Comparison of ENCODE assay signal across 13 cellular contexts in the genomic region with DNA sequence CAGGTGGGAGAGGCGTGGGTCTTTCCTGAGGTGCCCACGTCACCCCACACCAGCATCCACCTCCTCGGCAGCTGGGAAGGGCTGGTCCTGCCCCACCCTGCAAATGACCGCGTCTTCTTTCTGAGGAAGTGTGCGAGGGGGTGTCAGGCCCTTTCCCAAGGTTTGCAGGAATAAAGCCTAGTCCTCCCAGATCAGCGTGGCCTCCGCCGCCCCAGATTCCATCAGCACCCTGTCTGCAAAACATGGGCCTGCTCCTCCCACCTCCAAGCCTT. TPM values are rescaled to one million over a fixed set of nuclear protein-coding genes. Genes with fewer than 3 reads are reported as not detected.
A peak's percentile ranks its signal among the peaks of the same experiment; 100 is the strongest.
DNase-seq lines count a peak whose midpoint lies in the region; ATAC-seq, FAIRE-seq and TF ChIP-seq lines count a peak whose summit lies in the region.
"Had no signal": no experiment of that assay in that cellular context is flagged by ENCODE, and none has a peak within 500 bp of the region (broad histone marks: within the 10 kb centered on the region; RNA-seq: fewer than 3 reads in every experiment).

No MANE protein-coding gene starts in this region.

- H3K27me3 ChIP-seq in astrocyte (ENCODE audit: insufficient read depth, low read length), result no peaks in the 10 kb centered on the region
- H3K27me3 ChIP-seq: testis had no signal

- no peaks in the 10 kb centered on the region for H3K9me3 Mint-ChIP-seq in activated CD4-positive, alpha-beta T cell treated with anti-CD3 and anti-CD28 coated beads, Interleukin-2, amount 10 ng/mL, durations not matched to agents 24 days and 14 days
- H3K9me3 Mint-ChIP-seq in astrocyte (ENCODE audit: unreplicated experiment) (no peaks in the 10 kb centered on the region), memory B cell (no peaks in the 10 kb centered on the region)

- peaks cover 21% of the 10 kb centered on the region for H3K4me1 Mint-ChIP-seq in activated CD4-positive, alpha-beta T cell treated with anti-CD3 and anti-CD28 coated beads, Interleukin-2, amount 10 ng/mL, durations not matched to agents 24 days and 14 days
- H3K4me1 Mint-ChIP-seq in astrocyte (ENCODE audit: low read depth, unreplicated experiment) (peaks cover 17% of the 10 kb centered on the region), memory B cell (peaks cover 40% of the 10 kb centered on the region)

- no peak overlapping the region for H3K9ac ChIP-seq in astrocyte (ENCODE audit: low read length)

- no peak overlapping the region for H3K4me3 ChIP-seq in astrocyte (ENCODE audit: insufficient read depth, low read depth, low read length)
- H3K4me3 ChIP-seq: testis had no signal

- no peaks in the 10 kb centered on the region for H3K36me3 ChIP-seq in astrocyte (ENCODE audit: insufficient read depth, low read length)

- H3K4me2 ChIP-seq in astrocyte (ENCODE audit: low read length), result no peak overlapping the region

- H4K20me1 ChIP-seq in astrocyte (ENCODE audit: insufficient read depth, low read length), result no peaks in the 10 kb centered on the region

- TF ChIP-seq CTCF in astrocyte (IDR thresholded peaks at IDR 0.05; ENCODE audit: insufficient read depth, low read depth, low read length), result no peak

- intact Hi-C loops in activated CD4-positive, alpha-beta T cell treated with anti-CD3 and anti-CD28 coated beads, Interleukin-2, amount 10 ng/mL, durations not matched to agents 24 days and 14 days (cut with micrococcal nuclease), result loop anchor here (2.0 kb wide), 1 partner anchor 19 kb away; no protein-coding TSS in a partner anchor

- H3K27ac ChIP-seq in astrocyte (ENCODE audit: low read depth, low read length) (no peak overlapping the region), substantia nigra (ENCODE audit: low read depth, low read length, poor library complexity, severe bottlenecking) (peak overlapping the region; percentile 70)
- H3K27ac ChIP-seq: VCaP had no signal

- no peaks in the 10 kb centered on the region for H3K27me3 Mint-ChIP-seq in activated CD4-positive, alpha-beta T cell treated with anti-CD3 and anti-CD28 coated beads, Interleukin-2, amount 10 ng/mL, durations not matched to agents 24 days and 14 days
- no peaks in the 10 kb centered on the region for H3K27me3 Mint-ChIP-seq in astrocyte (ENCODE audit: low read depth, unreplicated experiment)
- H3K27me3 Mint-ChIP-seq in memory B cell, result no peaks in the 10 kb centered on the region

- no peak overlapping the region for H2AFZ ChIP-seq in astrocyte (ENCODE audit: low read depth, low read length)

- ATAC-seq in memory B cell (ENCODE audit: low read depth) (no peak), GM21529 (IDR thresholded peaks at IDR 0.05; ENCODE audit: unreplicated experiment) (no peak)

- no peak for DNase-seq in activated CD4-positive, alpha-beta T cell treated with anti-CD3 and anti-CD28 coated beads, Interleukin-2, amount 10 ng/mL, durations not matched to agents 24 days and 14 days
- DNase-seq in activated CD4-positive, alpha-beta T cell treated with anti-CD3 and anti-CD28 coated beads, Interleukin-2, amount 50 U/mL, for 48 hours, result no peak
- DNase-seq in astrocyte (ENCODE audit: low read depth) (no peak), memory B cell (ENCODE audit: low spot score in 2 of 2) (no peak), substantia nigra (lab: John Stamatoyannopoulos, UW) (no peak), GF-D8 (lab: John Stamatoyannopoulos, UW) (no peak), GM19238 (ENCODE audit: insufficient read length, low spot score) (no peak)
- DNase-seq: cerebellar nuclear complex, NCI-H526 had no signal

- peak overlapping the region; percentile 63 for H3K4me3 Mint-ChIP-seq in activated CD4-positive, alpha-beta T cell treated with anti-CD3 and anti-CD28 coated beads, Interleukin-2, amount 10 ng/mL, durations not matched to agents 24 days and 14 days
- no peak overlapping the region for H3K4me3 Mint-ChIP-seq in astrocyte (ENCODE audit: unreplicated experiment)
- H3K4me3 Mint-ChIP-seq in memory B cell, result peak overlapping the region; percentile 78

- FAIRE-seq in astrocyte (lab: Jason Lieb, UNC), result no peak

- no peaks in the 10 kb centered on the region for H3K36me3 Mint-ChIP-seq in activated CD4-positive, alpha-beta T cell treated with anti-CD3 and anti-CD28 coated beads, Interleukin-2, amount 10 ng/mL, durations not matched to agents 24 days and 14 days (ENCODE audit: low read depth)
- no peaks in the 10 kb centered on the region for H3K36me3 Mint-ChIP-seq in astrocyte (ENCODE audit: low read depth, unreplicated experiment)
- H3K36me3 Mint-ChIP-seq in memory B cell, result no peaks in the 10 kb centered on the region

- peaks cover 6% of the 10 kb centered on the region for H3K4me1 ChIP-seq in astrocyte (ENCODE audit: insufficient read depth, low read length)
- H3K4me1 ChIP-seq: testis had no signal

- H3K79me2 ChIP-seq in astrocyte (ENCODE audit: insufficient read depth, low read length), result no peaks in the 10 kb centered on the region

- no peaks in the 10 kb centered on the region for H3K9me3 ChIP-seq in astrocyte (ENCODE audit: insufficient read depth, low read depth, low read length)
- H3K9me3 ChIP-seq: testis had no signal

- peak overlapping the region; percentile 93 for H3K27ac Mint-ChIP-seq in activated CD4-positive, alpha-beta T cell treated with anti-CD3 and anti-CD28 coated beads, Interleukin-2, amount 10 ng/mL, durations not matched to agents 24 days and 14 days
- H3K27ac Mint-ChIP-seq in astrocyte (ENCODE audit: unreplicated experiment) (peak overlapping the region; percentile 80), memory B cell (peak overlapping the region; percentile 87)

RNA-seq across cellular contexts. Expression of a gene that starts 14.4 kb away (rescaled TPM):
- total RNA-seq in activated CD4-positive, alpha-beta T cell treated with anti-CD3 and anti-CD28 coated beads, Interleukin-2, amount 10 ng/mL, durations not matched to agents 24 days and 14 days, result 13.2 and 13.3 TPM in 2 replicates
- 76.6 and 92.7 TPM in 2 replicates for total RNA-seq in astrocyte

RNA-seq across cellular contexts. Expression of a gene that starts 15.6 kb away (rescaled TPM):
- not detected in 2 replicates for total RNA-seq in activated CD4-positive, alpha-beta T cell treated with anti-CD3 and anti-CD28 coated beads, Interleukin-2, amount 10 ng/mL, durations not matched to agents 24 days and 14 days
- total RNA-seq in astrocyte, result not detected in 2 replicates
- total RNA-seq: A673 had no signal

RNA-seq across cellular contexts. Expression of a gene that starts 32.3 kb away (rescaled TPM):
- total RNA-seq in activated CD4-positive, alpha-beta T cell treated with anti-CD3 and anti-CD28 coated beads, Interleukin-2, amount 10 ng/mL, durations not matched to agents 24 days and 14 days, result 230 and 234 TPM in 2 replicates
- total RNA-seq in astrocyte, result 124 and 130 TPM in 2 replicates

RNA-seq across cellular contexts. Expression of a gene that starts 41.5 kb away (rescaled TPM):
- not detected in 2 replicates for total RNA-seq in activated CD4-positive, alpha-beta T cell treated with anti-CD3 and anti-CD28 coated beads, Interleukin-2, amount 10 ng/mL, durations not matched to agents 24 days and 14 days
- total RNA-seq in astrocyte, result not detected in 2 replicates
- total RNA-seq: A673 had no signal

RNA-seq across cellular contexts. Expression of a gene that starts 55.0 kb away (rescaled TPM):
- 0.42 and 1.0 TPM in 2 replicates for total RNA-seq in activated CD4-positive, alpha-beta T cell treated with anti-CD3 and anti-CD28 coated beads, Interleukin-2, amount 10 ng/mL, durations not matched to agents 24 days and 14 days
- total RNA-seq in astrocyte, result 0.86 and 0.96 TPM in 2 replicates
